In the genomic region with DNA sequence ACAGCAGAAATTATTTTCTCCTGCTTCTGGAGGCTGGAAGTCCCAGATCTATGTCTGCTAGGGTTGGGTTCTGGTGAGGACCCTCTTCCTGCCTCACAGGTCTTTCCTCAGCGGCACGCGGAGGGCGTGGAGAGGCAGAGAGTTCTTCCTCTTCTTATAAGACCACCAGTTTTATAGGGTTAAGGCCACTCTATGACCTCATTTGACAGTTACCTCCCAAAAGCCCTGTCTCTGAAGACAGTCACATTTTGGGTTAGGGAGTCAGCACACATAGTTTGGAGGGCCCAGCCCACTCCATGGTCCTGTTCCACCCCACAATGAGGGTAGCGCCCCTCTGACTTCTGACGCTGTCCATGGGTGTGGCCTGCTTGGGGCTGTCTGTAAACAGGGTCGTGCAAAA, we compare ENCODE assay signal across 25 cellular contexts.
"Had no signal": no experiment of that assay in that cellular context is flagged by ENCODE, and none has a peak within 500 bp of the region (broad histone marks: within the 10 kb centered on the region; RNA-seq: fewer than 3 reads in every experiment).

No MANE protein-coding gene starts in this region.

- H3K4me1 ChIP-seq: esophagus squamous epithelium, gastroesophageal sphincter, parathyroid adenoma, psoas muscle, right lobe of liver, transverse colon, uterus had no signal

- H3K36me3 Mint-ChIP-seq: immature natural killer cell had no signal

- H3K4me1 Mint-ChIP-seq: immature natural killer cell had no signal

- H3K4me3 ChIP-seq: esophagus squamous epithelium, gastroesophageal sphincter, lung, psoas muscle, right lobe of liver, skin epidermis, thoracic aorta, transverse colon, uterus had no signal

- H3K27ac Mint-ChIP-seq: effector memory CD8-positive, alpha-beta T cell; immature natural killer cell; nephron; stimulated activated naive B cell treated with anti-CD40 and anti-IgM and Interleukin-4, amounts not matched to agents 10 μg/mL and 1 μg/mL and 100 μg/mL, for 72 hours had no signal

- H3K9me3 ChIP-seq: esophagus squamous epithelium, gastroesophageal sphincter, psoas muscle, right lobe of liver, thoracic aorta, transverse colon, uterus had no signal

- H3K27ac ChIP-seq: esophagus squamous epithelium, gastroesophageal sphincter, parathyroid adenoma, psoas muscle, right lobe of liver, skin epidermis, thoracic aorta, transverse colon, uterus had no signal

- H3K36me3 ChIP-seq: esophagus squamous epithelium, gastroesophageal sphincter, right lobe of liver, thoracic aorta, transverse colon, uterus had no signal

- H3K9me3 Mint-ChIP-seq: effector memory CD8-positive, alpha-beta T cell; immature natural killer cell had no signal

- DNase-seq: effector memory CD8-positive, alpha-beta T cell; esophagus squamous epithelium; foreskin fibroblast; glutamatergic neuron; immature natural killer cell; left colon; left ventricle myocardium superior; mesenchymal stem cell; naive B cell; occipital lobe; psoas muscle; retina; stimulated activated CD4-positive, alpha-beta T cell treated with anti-CD3 and anti-CD28 coated beads, Interleukin-2, amount 100 ng/mL, for 24 hours; stimulated activated CD4-positive, alpha-beta T cell treated with anti-CD3 and anti-CD28 coated beads, Interleukin-4, amount 100 ng/mL, for 4 hours; stimulated activated naive B cell treated with anti-CD40 and anti-IgM and Interleukin-4, amounts not matched to agents 10 μg/mL and 1 μg/mL and 100 μg/mL, for 72 hours; stimulated activated naive CD8-positive, alpha-beta T cell treated with anti-CD3 and anti-CD28 coated beads, Interleukin-15, amount 100 ng/mL, for 72 hours; transverse colon; uterus had no signal

- H3K4me3 Mint-ChIP-seq: effector memory CD8-positive, alpha-beta T cell; immature natural killer cell; naive B cell; nephron; stimulated activated naive B cell treated with anti-CD40 and anti-IgM and Interleukin-4, amounts not matched to agents 10 μg/mL and 1 μg/mL and 100 μg/mL, for 72 hours; stimulated activated naive CD8-positive, alpha-beta T cell treated with anti-CD3 and anti-CD28 coated beads, Interleukin-15, amount 100 ng/mL, for 72 hours had no signal

- ATAC-seq: effector memory CD8-positive, alpha-beta T cell; gastroesophageal sphincter; left colon; left ventricle myocardium superior; psoas muscle; right lobe of liver; stimulated activated naive B cell treated with anti-CD40 and anti-IgM and Interleukin-4, amounts not matched to agents 10 μg/mL and 1 μg/mL and 100 μg/mL, for 72 hours; stimulated activated naive CD8-positive, alpha-beta T cell treated with anti-CD3 and anti-CD28 coated beads, Interleukin-15, amount 100 ng/mL, for 72 hours had no signal

- H3K27me3 ChIP-seq: gastroesophageal sphincter, right lobe of liver, uterus had no signal
